8 cellular contexts compared by ENCODE assay signal in the genomic region with DNA sequence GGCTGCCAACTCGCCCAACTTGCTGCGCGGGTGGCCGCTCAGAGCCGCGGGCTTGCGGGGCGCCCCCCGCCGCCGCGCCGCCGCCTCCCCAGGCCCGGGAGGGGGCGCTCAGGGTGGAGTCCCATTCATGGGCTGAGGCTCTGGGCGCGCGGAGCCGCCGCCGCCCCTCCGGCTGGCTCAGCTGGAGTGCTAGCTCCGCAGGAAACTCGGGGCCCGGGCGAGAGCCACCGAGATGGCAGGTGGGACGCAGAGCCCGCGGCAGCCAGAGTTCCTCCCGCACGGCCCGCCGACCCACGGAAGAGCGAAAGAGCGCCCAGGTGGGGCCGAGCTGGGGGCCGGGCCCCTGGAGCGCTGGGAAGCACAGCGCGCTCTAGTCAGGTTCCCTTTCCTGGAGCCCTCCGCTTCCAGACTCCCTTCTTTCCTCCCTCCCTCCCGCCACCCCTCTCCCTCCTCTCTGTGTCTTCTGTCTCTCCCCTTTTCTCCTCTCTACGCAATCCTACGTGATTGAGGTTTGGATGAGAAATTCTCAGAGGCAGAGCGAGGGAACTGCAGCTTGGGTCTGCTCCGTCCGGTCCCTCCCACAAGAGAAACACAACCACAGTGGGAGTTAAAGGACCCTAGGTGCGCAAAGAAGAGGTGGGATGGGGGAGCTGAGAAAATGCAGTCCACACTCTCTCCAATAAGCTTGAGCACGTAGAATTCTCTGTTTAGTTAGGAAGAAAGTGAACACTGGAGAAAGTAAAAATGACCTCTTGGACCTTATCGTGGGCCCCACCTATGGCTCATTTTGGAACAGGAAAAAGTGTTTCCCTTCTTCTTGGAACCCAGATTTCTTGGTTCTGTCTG.
A peak's percentile ranks its signal among the peaks of the same experiment; 100 is the strongest.
DNase-seq lines count a peak whose midpoint lies in the region; ATAC-seq, FAIRE-seq and TF ChIP-seq lines count a peak whose summit lies in the region.

No MANE protein-coding gene starts in this region.

- no peaks in the 10 kb centered on the region for H3K36me3 ChIP-seq in keratinocyte (ENCODE audit: control insufficient read depth in 2 of 2, extremely low read depth in 1 of 2, insufficient read depth in 2 of 2, low read length in 2 of 2)
- no peaks in the 10 kb centered on the region for H3K36me3 ChIP-seq in thoracic aorta

- H2AFZ ChIP-seq in keratinocyte (ENCODE audit: control insufficient read depth, low read length) = peak overlapping the region; percentile 39

- no peak for FAIRE-seq in keratinocyte (lab: Jason Lieb, UNC)

- H3K27ac ChIP-seq in angular gyrus (ENCODE audit: low read depth, low read length) = peak overlapping the region; percentile 50
- H3K27ac ChIP-seq in keratinocyte (ENCODE audit: control insufficient read depth, insufficient read depth, low read length) = no peak overlapping the region
- H3K27ac ChIP-seq in thoracic aorta = no peak overlapping the region

- H3K27me3 ChIP-seq in keratinocyte (ENCODE audit: control insufficient read depth, extremely low read depth, insufficient read depth, low read length) (peaks cover 45% of the 10 kb centered on the region), thoracic aorta (replicated peaks; ENCODE audit: insufficient read depth) (no peaks in the 10 kb centered on the region)

- H3K4me2 ChIP-seq in keratinocyte (ENCODE audit: control insufficient read depth, extremely low read depth, insufficient read depth, low read depth, low read length) = peak overlapping the region; percentile 74

- H3K4me1 ChIP-seq in keratinocyte (ENCODE audit: control insufficient read depth, extremely low read depth, insufficient read depth, low read length) (peaks cover 6% of the 10 kb centered on the region), thoracic aorta (ENCODE audit: control insufficient read depth in 1 of 2, low read depth in 2 of 2) (peaks cover 0 to 4% of the 10 kb centered on the region in 2 donors)

- H3K9me1 ChIP-seq in keratinocyte (ENCODE audit: control insufficient read depth, extremely low read depth, insufficient read depth, low read length) = no peaks in the 10 kb centered on the region

- H3K4me3 ChIP-seq in keratinocyte (ENCODE audit: control insufficient read depth in 2 of 3, extremely low read depth in 1 of 3, insufficient read depth in 2 of 3, low read depth in 1 of 3, low read length in 3 of 3) (peak overlapping the region in 2 of 3 experiments; percentile 54 to 57), thoracic aorta (peak overlapping the region; percentile 62)

- H3K79me2 ChIP-seq in keratinocyte (ENCODE audit: control insufficient read depth, insufficient read depth, low read length) = no peaks in the 10 kb centered on the region

- H4K20me1 ChIP-seq in keratinocyte (ENCODE audit: control insufficient read depth, extremely low read depth, insufficient read depth, low read length) = no peaks in the 10 kb centered on the region

- no peak overlapping the region for H3K9ac ChIP-seq in keratinocyte (ENCODE audit: control insufficient read depth, extremely low read depth, insufficient read depth, low read length)

- H3K9me3 ChIP-seq in keratinocyte (ENCODE audit: control insufficient read depth, low read depth, low read length) (no peaks in the 10 kb centered on the region), thoracic aorta (no peaks in the 10 kb centered on the region)

- TF ChIP-seq CTCF in keratinocyte (optimal IDR thresholded peaks at IDR 0.05 in 1 of 3, IDR thresholded peaks at IDR 0.05 in 1 of 3, conservative IDR thresholded peaks at IDR 0.05 in 1 of 3; ENCODE audit: extremely low read depth in 1 of 3, insufficient read depth in 2 of 3, low read length in 3 of 3) (peak in 1 of 3 experiments; percentile 6), thoracic aorta (IDR thresholded peaks at IDR 0.05) (no peak)

- ATAC-seq in HG02759 (IDR thresholded peaks at IDR 0.05; ENCODE audit: unreplicated experiment) (peak; percentile 36), thoracic aorta (ENCODE audit: insufficient number of reproducible peaks, low FRiP score, low read depth) (no peak), HG02678 (IDR thresholded peaks at IDR 0.05; ENCODE audit: unreplicated experiment) (no peak), HG03378 (IDR thresholded peaks at IDR 0.05; ENCODE audit: unreplicated experiment) (no peak)

- peak; percentile 12 for DNase-seq in DMS 273 treated with DMSO at 0.1 percent for 48 hours (lab: John Stamatoyannopoulos, UW)
- no peak for DNase-seq in keratinocyte (ENCODE audit: low read depth, low spot score)
- no peak for DNase-seq in thoracic aorta (ENCODE audit: low spot score)
- no peak for DNase-seq in CD1c-positive myeloid dendritic cell (ENCODE audit: extremely low spot score)

- dilution Hi-C loops in keratinocyte (cut with MboI; ENCODE audit: extremely low pct_ligation_motif_present, low sequenced_read_pairs) = no loop called here
